Comparison of ENCODE assay signal across 26 cellular contexts in the genomic region with DNA sequence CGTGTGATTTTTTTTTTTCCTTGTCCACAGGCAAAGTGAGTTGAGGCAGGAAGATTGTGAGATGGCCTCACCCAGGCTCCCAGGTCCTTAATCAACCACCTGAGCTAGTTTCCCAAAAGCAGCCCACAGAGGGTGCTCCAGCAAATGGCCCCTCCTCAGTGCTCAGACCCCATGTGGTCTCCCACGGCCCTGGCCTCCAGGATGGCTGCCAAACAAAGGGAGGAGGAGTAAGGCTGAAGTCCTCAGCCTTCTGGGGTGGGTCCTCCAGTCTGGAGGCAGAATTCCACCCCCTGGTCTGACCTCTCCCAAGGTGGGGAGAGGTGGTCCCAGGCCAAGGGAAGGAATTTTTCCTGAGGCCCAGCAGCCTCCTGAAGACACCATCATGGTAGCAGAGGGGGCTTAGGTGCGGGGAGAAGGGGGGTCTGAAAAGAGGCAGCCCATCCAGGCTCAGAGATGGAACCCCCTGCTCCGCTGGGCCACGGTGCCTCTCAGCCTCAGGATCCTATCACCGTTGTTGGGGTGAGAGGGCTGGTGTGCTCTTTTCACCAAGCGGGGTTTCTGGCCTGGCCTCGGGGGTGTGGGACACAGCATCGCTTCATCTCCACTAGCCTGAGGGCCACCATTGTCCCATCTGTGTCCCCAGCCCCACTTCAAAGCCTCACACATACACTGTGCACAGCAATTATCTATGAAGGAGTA.
"Had no signal": no experiment of that assay in that cellular context is flagged by ENCODE, and none has a peak within 500 bp of the region (broad histone marks: within the 10 kb centered on the region; RNA-seq: fewer than 3 reads in every experiment).

No MANE protein-coding gene starts in this region.

- H3K4me1 ChIP-seq: left ventricle myocardium inferior, parathyroid adenoma, right atrium auricular region had no signal

- H3K4me3 ChIP-seq: left ventricle myocardium inferior, lung, mucosa of descending colon, right atrium auricular region, smooth muscle cell, thoracic aorta had no signal

- H3K27ac ChIP-seq: brain microvascular endothelial cell, left ventricle myocardium inferior, parathyroid adenoma, right atrium auricular region, thoracic aorta, VCaP had no signal

- H3K4me3 Mint-ChIP-seq: activated naive CD4-positive, alpha-beta T cell treated with anti-CD3 and anti-CD28 coated beads, Interleukin-2, amount 10 ng/mL, durations not matched to agents 7 days and 5 days; activated naive CD8-positive, alpha-beta T cell treated with anti-CD3 and anti-CD28 coated beads, Interleukin-2, amount 10 ng/mL, durations not matched to agents 7 days and 5 days; activated T-cell treated with anti-CD3 and anti-CD28 coated beads, Interleukin-2, amount 50 U/mL, for 24 hours; T-helper 1 cell treated with Interleukin-12 subunit alpha and Interleukin-12 subunit beta and Interleukin-4 antibody, amounts not matched to agents 30 μg/mL and 1 μg/mL, for 36 hours had no signal

- H3K9ac ChIP-seq: parathyroid adenoma had no signal

- H3K4me1 Mint-ChIP-seq: activated naive CD4-positive, alpha-beta T cell treated with anti-CD3 and anti-CD28 coated beads, Interleukin-2, amount 10 ng/mL, durations not matched to agents 7 days and 5 days; activated naive CD8-positive, alpha-beta T cell treated with anti-CD3 and anti-CD28 coated beads, Interleukin-2, amount 10 ng/mL, durations not matched to agents 7 days and 5 days had no signal

- ATAC-seq: mucosa of descending colon; stimulated activated naive CD8-positive, alpha-beta T cell treated with anti-CD3 and anti-CD28 coated beads, Interleukin-15, Interleukin-2, amounts not matched to agents 100 U/mL and 50 U/mL, for 24 hours had no signal

- DNase-seq: activated CD4-positive, alpha-beta T cell treated with anti-CD3 and anti-CD28 coated beads for 48 hours; activated CD4-positive, alpha-beta T cell treated with anti-CD3 and anti-CD28 coated beads, Interleukin-2, amount 50 U/mL, for 48 hours; activated CD8-positive, alpha-beta memory T cell treated with anti-CD3 and anti-CD28 coated beads, Interleukin-2, amount 50 U/mL, for 48 hours; activated gamma-delta T cell; activated naive CD4-positive, alpha-beta T cell treated with anti-CD3 and anti-CD28 coated beads, Interleukin-2, amount 10 ng/mL, durations not matched to agents 7 days and 5 days; activated naive CD8-positive, alpha-beta T cell treated with anti-CD3 and anti-CD28 coated beads, Interleukin-2, amount 10 ng/mL, durations not matched to agents 7 days and 5 days; activated T-cell treated with anti-CD3 and anti-CD28 coated beads, Interleukin-2, amount 50 U/mL, for 24 hours; brain microvascular endothelial cell; caudate nucleus; dermis blood vessel endothelial cell; effector CD8-positive, alpha-beta T cell; glutamatergic neuron; left ventricle myocardium inferior; mesendoderm; mucosa of descending colon; nucleus accumbens; stimulated activated CD4-positive, alpha-beta T cell treated with anti-CD3 and anti-CD28 coated beads, Interleukin-15, amount 100 ng/mL, for 24 hours; stimulated activated naive CD8-positive, alpha-beta T cell treated with anti-CD3 and anti-CD28 coated beads, Interleukin-15, Interleukin-2, amounts not matched to agents 100 U/mL and 50 U/mL, for 24 hours; T-helper 9 cell had no signal

- H3K36me3 ChIP-seq: brain microvascular endothelial cell, left ventricle myocardium inferior, right atrium auricular region, thoracic aorta had no signal

- H3K36me3 Mint-ChIP-seq: activated naive CD4-positive, alpha-beta T cell treated with anti-CD3 and anti-CD28 coated beads, Interleukin-2, amount 10 ng/mL, durations not matched to agents 7 days and 5 days; activated naive CD8-positive, alpha-beta T cell treated with anti-CD3 and anti-CD28 coated beads, Interleukin-2, amount 10 ng/mL, durations not matched to agents 7 days and 5 days had no signal

- H3K27ac Mint-ChIP-seq: activated naive CD4-positive, alpha-beta T cell treated with anti-CD3 and anti-CD28 coated beads, Interleukin-2, amount 10 ng/mL, durations not matched to agents 7 days and 5 days; activated naive CD8-positive, alpha-beta T cell treated with anti-CD3 and anti-CD28 coated beads, Interleukin-2, amount 10 ng/mL, durations not matched to agents 7 days and 5 days; activated T-cell treated with anti-CD3 and anti-CD28 coated beads, Interleukin-2, amount 50 U/mL, for 24 hours; T-helper 1 cell treated with Interleukin-12 subunit alpha and Interleukin-12 subunit beta and Interleukin-4 antibody, amounts not matched to agents 30 μg/mL and 1 μg/mL, for 36 hours had no signal

- H3K9me3 Mint-ChIP-seq: activated T-cell treated with anti-CD3 and anti-CD28 coated beads, Interleukin-2, amount 50 U/mL, for 24 hours; T-helper 1 cell treated with Interleukin-12 subunit alpha and Interleukin-12 subunit beta and Interleukin-4 antibody, amounts not matched to agents 30 μg/mL and 1 μg/mL, for 36 hours had no signal

- H3K27me3 ChIP-seq: brain microvascular endothelial cell, right atrium auricular region had no signal

- H3K9me3 ChIP-seq: left ventricle myocardium inferior, mucosa of descending colon, right atrium auricular region, thoracic aorta had no signal

- H3K27me3 Mint-ChIP-seq: activated T-cell treated with anti-CD3 and anti-CD28 coated beads, Interleukin-2, amount 50 U/mL, for 24 hours had no signal
